In genomic region chr9:15155826-15156225, GRCh38 we compare ENCODE assay signal across 9 cellular contexts.
DNase-seq lines count a peak whose midpoint lies in the region; ATAC-seq and TF ChIP-seq lines count a peak whose summit lies in the region.
"Had no signal": no experiment of that assay in that cellular context is flagged by ENCODE, and none has a peak within 500 bp of the region (broad histone marks: within the 10 kb centered on the region; RNA-seq: fewer than 3 reads in every experiment).

No MANE protein-coding gene starts in this region.

- DNase-seq in Right ventricle myocardium inferior (ENCODE audit: missing footprints) (no peak), cardiac septum (ENCODE audit: low spot score) (no peak), esophagus squamous epithelium (lab: John Stamatoyannopoulos, UW) (no peak), osteoblast (ENCODE audit: insufficient read length, low spot score, missing footprints) (peak; percentile 66), aorta (peak in 1 of 2 donors; percentile 70), GM03348 (ENCODE audit: low spot score) (no peak)
- no peak for DNase-seq in activated CD4-positive, CD25-positive, alpha-beta regulatory T cell (lab: John Stamatoyannopoulos, UW)
- DNase-seq: NCI-H226 had no signal

- H3K4me3 ChIP-seq in esophagus squamous epithelium (no peak overlapping the region), osteoblast (ENCODE audit: insufficient read depth, low read length) (no peak overlapping the region), aorta (ENCODE audit: low read length in 2 of 2) (no peak overlapping the region)

- H3K27ac ChIP-seq in esophagus squamous epithelium (peak overlapping the region in 3 of 4 donors; percentile 47 to 67 (median 62)), osteoblast (ENCODE audit: low read depth, low read length) (peak overlapping the region; percentile 83), aorta (ENCODE audit: low read depth in 1 of 2, low read length in 2 of 2) (peak overlapping the region in 1 of 2 donors; percentile 77)

- no peak for TF ChIP-seq POLR2A in esophagus squamous epithelium (IDR thresholded peaks at IDR 0.05)

- H4K20me1 ChIP-seq in osteoblast (ENCODE audit: insufficient read depth, low read length) = no peaks in the 10 kb centered on the region

- H2AFZ ChIP-seq in osteoblast (ENCODE audit: low read length) = no peak overlapping the region

- TF ChIP-seq CTCF in esophagus squamous epithelium (IDR thresholded peaks at IDR 0.05) = no peak
- no peak for TF ChIP-seq CTCF in osteoblast (IDR thresholded peaks at IDR 0.05; ENCODE audit: extremely low read depth, low read depth, low read length)

- intact Hi-C loops in Right ventricle myocardium inferior (cut with DNase I) = no loop called here
- intact Hi-C loops in cardiac septum (cut with DNase I) = no loop called here
- intact Hi-C loops in esophagus squamous epithelium (cut with DNase I) = no loop called here
- intact Hi-C loops in aorta (cut with DNase I) = loop anchor here in 1 of 2 donors (5.0 to 10.0 kb wide), 2 partner anchors 91 to 149 kb away; partner anchors contain the start of gene TTC39B

- peak overlapping the region; percentile 5 for H3K4me2 ChIP-seq in osteoblast (ENCODE audit: insufficient read depth, low read length)

- H3K36me3 ChIP-seq in esophagus squamous epithelium = no peaks in the 10 kb centered on the region
- H3K36me3 ChIP-seq in osteoblast (ENCODE audit: insufficient read depth, low read length) = no peaks in the 10 kb centered on the region
- H3K36me3 ChIP-seq in aorta (ENCODE audit: control insufficient read depth in 1 of 2, insufficient read depth in 2 of 2, low read length in 1 of 2) = no peaks in the 10 kb centered on the region

- H3K9me3 ChIP-seq in esophagus squamous epithelium (no peaks in the 10 kb centered on the region), osteoblast (ENCODE audit: low read depth, low read length) (no peaks in the 10 kb centered on the region), aorta (ENCODE audit: control insufficient read depth, low read length) (no peaks in the 10 kb centered on the region)

- 1 to 12% methylated on average over 4 of the region's 4 CpGs for WGBS in esophagus squamous epithelium, 2 donors
- WGBS in aorta, 2 donors = 0 to 3% methylated on average over 4 of the region's 4 CpGs

- H3K27me3 ChIP-seq in esophagus squamous epithelium = no peaks in the 10 kb centered on the region
- H3K27me3 ChIP-seq in osteoblast (ENCODE audit: insufficient read depth, low read length) = no peaks in the 10 kb centered on the region
- no peaks in the 10 kb centered on the region for H3K27me3 ChIP-seq in aorta (ENCODE audit: control insufficient read depth in 1 of 2, insufficient read depth in 2 of 2, low read length in 1 of 2)

- no peaks in the 10 kb centered on the region for H3K79me2 ChIP-seq in osteoblast (ENCODE audit: insufficient read depth, low read length)

- H3K4me1 ChIP-seq in esophagus squamous epithelium = peaks cover 0 to 29% (median 10%) of the 10 kb centered on the region in 3 donors
- peaks cover 49% of the 10 kb centered on the region for H3K4me1 ChIP-seq in osteoblast (ENCODE audit: insufficient read depth, low read length)
- H3K4me1 ChIP-seq in aorta (ENCODE audit: control insufficient read depth in 1 of 2, insufficient read depth in 2 of 2, low read length in 2 of 2) = peaks cover 16 to 19% of the 10 kb centered on the region in 2 donors

- ATAC-seq in Right ventricle myocardium inferior (peak; percentile 72), aorta (ENCODE audit: low FRiP score) (peak; percentile 85), GM21619 (IDR thresholded peaks at IDR 0.05; ENCODE audit: unreplicated experiment) (no peak)
